19 cellular contexts compared by ENCODE assay signal in the genomic region with DNA sequence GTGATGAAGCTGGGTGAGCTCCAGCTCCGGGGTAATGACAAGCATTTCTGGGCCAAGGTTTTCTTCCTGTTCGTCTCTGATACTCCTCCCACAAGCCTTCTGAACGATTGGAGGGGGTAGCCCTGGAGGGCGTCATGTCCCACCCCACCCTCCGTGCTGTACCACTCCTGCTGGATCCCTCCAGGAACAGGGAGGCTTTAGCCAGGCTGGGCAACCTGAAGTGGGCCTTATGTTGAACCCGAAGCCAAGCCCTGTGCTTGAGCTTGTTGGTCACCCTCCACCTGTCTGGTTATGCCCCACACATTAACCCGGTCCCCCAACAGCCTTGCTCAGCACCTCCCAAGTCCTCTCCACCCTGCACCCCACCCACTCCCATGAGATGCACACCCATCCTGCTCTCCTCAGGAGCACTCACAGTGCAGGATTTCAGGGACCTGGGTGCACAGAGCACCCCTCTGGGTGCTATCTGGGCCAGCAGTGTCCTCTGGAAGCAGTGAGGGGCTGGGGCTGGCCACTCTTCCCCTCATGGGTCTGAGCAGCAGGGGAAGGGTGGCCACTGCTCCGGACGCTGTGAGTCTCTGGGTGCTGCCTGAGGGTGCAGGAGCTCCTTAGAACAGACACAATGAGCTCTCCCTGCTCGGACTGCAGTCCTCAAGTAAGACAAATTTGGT. TPM values are rescaled to one million over a fixed set of nuclear protein-coding genes. Genes with fewer than 3 reads are reported as not detected.
A peak's percentile ranks its signal among the peaks of the same experiment; 100 is the strongest.
DNase-seq lines count a peak whose midpoint lies in the region; ATAC-seq and TF ChIP-seq lines count a peak whose summit lies in the region.
"Had no signal": no experiment of that assay in that cellular context is flagged by ENCODE, and none has a peak within 500 bp of the region (broad histone marks: within the 10 kb centered on the region; RNA-seq: fewer than 3 reads in every experiment).

No MANE protein-coding gene starts in this region.

- H3K9ac ChIP-seq in MM.1S (ENCODE audit: low read length), result no peak overlapping the region
- H3K9ac ChIP-seq: BLaER1 treated with 17β-estradiol and CSF1 and Interleukin-3, amounts not matched to agents 10 nM and 100 nM had no signal

- H3K27me3 ChIP-seq in right atrium auricular region (no peaks in the 10 kb centered on the region), MM.1S (replicated peaks; ENCODE audit: insufficient read depth, low read length) (peaks cover 21% of the 10 kb centered on the region), sigmoid colon (no peaks in the 10 kb centered on the region)
- H3K27me3 ChIP-seq: BLaER1 treated with 17β-estradiol and CSF1 and Interleukin-3, amounts not matched to agents 10 nM and 100 nM; vagina had no signal

- TF ChIP-seq POLR2A in sigmoid colon (IDR thresholded peaks at IDR 0.05), result no peak

- CTCF ChIA-PET in HEK293T (lab: Yijun Ruan, JAX), result interaction anchor here (0.7 to 2.9 kb wide), 11 partner anchors 8 to 552 kb away, joined by 3 to 15 read pairs (median 4); no protein-coding TSS in a partner anchor

- POLR2A ChIA-PET in HEK293T (lab: Yijun Ruan, JAX), result no interaction called here

- H2AFZ ChIP-seq in MM.1S (ENCODE audit: low read length), result peak overlapping the region; percentile 61

- no peak for TF ChIP-seq CTCF in right atrium auricular region (IDR thresholded peaks at IDR 0.05)
- TF ChIP-seq CTCF in MM.1S (IDR thresholded peaks at IDR 0.05; ENCODE audit: low read length), result no peak
- TF ChIP-seq CTCF in sigmoid colon (IDR thresholded peaks at IDR 0.05), result no peak

- no peaks in the 10 kb centered on the region for H4K20me1 ChIP-seq in MM.1S (ENCODE audit: insufficient read depth, low read length)
- H4K20me1 ChIP-seq: BLaER1 treated with 17β-estradiol and CSF1 and Interleukin-3, amounts not matched to agents 10 nM and 100 nM had no signal

- peak; percentile 16 for ATAC-seq in Right ventricle myocardium superior (ENCODE audit: poor library complexity)
- peak; percentile 33 for ATAC-seq in esophagus mucosa
- no peak for ATAC-seq in GM19023 (IDR thresholded peaks at IDR 0.05; ENCODE audit: unreplicated experiment)

- H3K27ac ChIP-seq in right atrium auricular region (no peak overlapping the region), MM.1S (ENCODE audit: low read length) (no peak overlapping the region), sigmoid colon (no peak overlapping the region)
- H3K27ac ChIP-seq: BLaER1 treated with 17β-estradiol and CSF1 and Interleukin-3, amounts not matched to agents 10 nM and 100 nM; heart right ventricle; vagina; WERI-Rb-1 had no signal

- TF ChIP-seq EP300 in sigmoid colon (IDR thresholded peaks at IDR 0.05), result no peak

- H3K9me3 ChIP-seq in right atrium auricular region, result no peaks in the 10 kb centered on the region
- no peaks in the 10 kb centered on the region for H3K9me3 ChIP-seq in MM.1S (replicated peaks; ENCODE audit: insufficient read depth, low read length)
- no peaks in the 10 kb centered on the region for H3K9me3 ChIP-seq in sigmoid colon
- H3K9me3 ChIP-seq: BLaER1 treated with 17β-estradiol and CSF1 and Interleukin-3, amounts not matched to agents 10 nM and 100 nM; heart right ventricle; vagina had no signal

- no peak overlapping the region for H3K4me3 ChIP-seq in right atrium auricular region
- H3K4me3 ChIP-seq in MM.1S (ENCODE audit: low read length), result no peak overlapping the region
- no peak overlapping the region for H3K4me3 ChIP-seq in sigmoid colon
- H3K4me3 ChIP-seq: BLaER1 treated with 17β-estradiol and CSF1 and Interleukin-3, amounts not matched to agents 10 nM and 100 nM; heart right ventricle; lung; smooth muscle cell; vagina had no signal

- no peaks in the 10 kb centered on the region for H3K4me1 ChIP-seq in right atrium auricular region
- H3K4me1 ChIP-seq in MM.1S (ENCODE audit: low read length), result peaks cover 6% of the 10 kb centered on the region
- no peaks in the 10 kb centered on the region for H3K4me1 ChIP-seq in sigmoid colon
- H3K4me1 ChIP-seq: heart right ventricle had no signal

- intact Hi-C loops in Right ventricle myocardium superior (cut with DNase I) (loop anchor here (5.0 to 10.0 kb wide), 2 partner anchors 113 to 171 kb away; no protein-coding TSS in a partner anchor), sigmoid colon (cut with DNase I) (loop anchor here (2.0 to 5.0 kb wide), 2 partner anchors 116 to 171 kb away; no protein-coding TSS in a partner anchor)

- WGBS in sigmoid colon, 2 donors, result 53 to 68% methylated on average over 10 of the region's 10 CpGs

- H3K79me2 ChIP-seq in MM.1S (ENCODE audit: low read length), result no peaks in the 10 kb centered on the region

- DNase-seq in Right ventricle myocardium superior, result no peak
- DNase-seq in right atrium auricular region (ENCODE audit: low spot score), result no peak
- no peak for DNase-seq in MM.1S
- peak; percentile 53 for DNase-seq in sigmoid colon
- DNase-seq in NCI-H2029 treated with DMSO at 0.1 percent for 48 hours (lab: John Stamatoyannopoulos, UW), result no peak
- no peak for DNase-seq in HEK293T (ENCODE audit: extremely low spot score)

- no peaks in the 10 kb centered on the region for H3K9me2 ChIP-seq in MM.1S (replicated peaks; ENCODE audit: insufficient read depth, low read length)

- H3F3A ChIP-seq in MM.1S (ENCODE audit: insufficient read depth, low read length), result no peaks in the 10 kb centered on the region

- peak overlapping the region; percentile 27; the same call in 1 of the 2 replicates for H3K4me2 ChIP-seq in MM.1S (ENCODE audit: low read depth, low read length)
- H3K4me2 ChIP-seq: smooth muscle cell had no signal

- H3K36me3 ChIP-seq in right atrium auricular region (no peaks in the 10 kb centered on the region), MM.1S (replicated peaks; ENCODE audit: insufficient read depth, low read length) (no peaks in the 10 kb centered on the region), sigmoid colon (no peaks in the 10 kb centered on the region)
- H3K36me3 ChIP-seq: BLaER1 treated with 17β-estradiol and CSF1 and Interleukin-3, amounts not matched to agents 10 nM and 100 nM; heart right ventricle; vagina; WERI-Rb-1 had no signal

TF ChIP-seq in HEK293T, 16 proteins besides CTCF, POLR2A, EP300 and RAD21:
- TF ChIP-seq FOXM1 (IDR thresholded peaks at IDR 0.05; ENCODE audit: borderline replicate concordance) (no peak), LEF1 (IDR thresholded peaks at IDR 0.05; ENCODE audit: borderline replicate concordance) (no peak), FOXK2 (IDR thresholded peaks at IDR 0.05) (no peak), SUZ12 (IDR thresholded peaks at IDR 0.05) (no peak), BHLHE40 (IDR thresholded peaks at IDR 0.05; ENCODE audit: borderline replicate concordance) (no peak), L3MBTL2 (conservative IDR thresholded peaks at IDR 0.05) (no peak), FOXA1 (IDR thresholded peaks at IDR 0.05) (no peak), ZNF384 (IDR thresholded peaks at IDR 0.05) (no peak), ARNT (IDR thresholded peaks at IDR 0.05) (no peak), NFRKB (IDR thresholded peaks at IDR 0.05) (no peak), TARDBP (IDR thresholded peaks at IDR 0.05) (no peak), ELF4 (IDR thresholded peaks at IDR 0.05) (no peak), HDGF (IDR thresholded peaks at IDR 0.05; ENCODE audit: borderline replicate concordance) (no peak), CTBP1 (IDR thresholded peaks at IDR 0.05; ENCODE audit: borderline replicate concordance) (no peak)
- TF ChIP-seq, protein P1, sequence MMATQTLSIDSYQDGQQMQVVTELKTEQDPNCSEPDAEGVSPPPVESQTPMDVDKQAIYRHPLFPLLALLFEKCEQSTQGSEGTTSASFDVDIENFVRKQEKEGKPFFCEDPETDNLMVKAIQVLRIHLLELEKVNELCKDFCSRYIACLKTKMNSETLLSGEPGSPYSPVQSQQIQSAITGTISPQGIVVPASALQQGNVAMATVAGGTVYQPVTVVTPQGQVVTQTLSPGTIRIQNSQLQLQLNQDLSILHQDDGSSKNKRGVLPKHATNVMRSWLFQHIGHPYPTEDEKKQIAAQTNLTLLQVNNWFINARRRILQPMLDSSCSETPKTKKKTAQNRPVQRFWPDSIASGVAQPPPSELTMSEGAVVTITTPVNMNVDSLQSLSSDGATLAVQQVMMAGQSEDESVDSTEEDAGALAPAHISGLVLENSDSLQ (IDR thresholded peaks at IDR 0.05), result no peak

RNA-seq across cellular contexts. Expression of a gene that starts 6.8 kb away (rescaled TPM):
- total RNA-seq in Right ventricle myocardium superior (not detected), right atrium auricular region (not detected), esophagus mucosa (not detected), sigmoid colon (not detected)
- polyA plus RNA-seq in sigmoid colon, result not detected
- total RNA-seq: astrocyte; heart right ventricle; lung; myocyte; smooth muscle cell; subcutaneous adipose tissue; T-helper 1 cell treated with Interleukin-12 subunit alpha and Interleukin-12 subunit beta and Interleukin-4 antibody, amounts not matched to agents 30 ng/mL and 1 ng/mL, for 36 hours; vagina had no signal
- polyA plus RNA-seq: heart right ventricle, IgD-negative memory B cell, lung, smooth muscle cell had no signal

RNA-seq across cellular contexts. Expression of a gene that starts 36.6 kb away (rescaled TPM):
- total RNA-seq in Right ventricle myocardium superior, result not detected
- total RNA-seq in right atrium auricular region, result not detected
- total RNA-seq in esophagus mucosa, result not detected
- under 1 TPM in 1 of 4 donors, not detected in 3; 0.14 TPM for total RNA-seq in sigmoid colon
- polyA plus RNA-seq in sigmoid colon, result under 1 TPM in 1 of 3 donors, not detected in 2; 0.17 TPM
- total RNA-seq: heart right ventricle; subcutaneous adipose tissue; T-helper 1 cell treated with Interleukin-12 subunit alpha and Interleukin-12 subunit beta and Interleukin-4 antibody, amounts not matched to agents 30 ng/mL and 1 ng/mL, for 36 hours; vagina had no signal
- polyA plus RNA-seq: heart right ventricle, IgD-negative memory B cell had no signal

RNA-seq across cellular contexts. Expression of a gene that starts 39.3 kb away (rescaled TPM):
- total RNA-seq in Right ventricle myocardium superior (not detected), right atrium auricular region (not detected), esophagus mucosa (not detected), sigmoid colon (not detected)
- not detected for polyA plus RNA-seq in sigmoid colon
- total RNA-seq: astrocyte; heart right ventricle; lung; myocyte; smooth muscle cell; subcutaneous adipose tissue; T-helper 1 cell treated with Interleukin-12 subunit alpha and Interleukin-12 subunit beta and Interleukin-4 antibody, amounts not matched to agents 30 ng/mL and 1 ng/mL, for 36 hours; vagina had no signal
- polyA plus RNA-seq: heart right ventricle, IgD-negative memory B cell, lung, smooth muscle cell had no signal

RNA-seq across cellular contexts. Expression of a gene that starts 53.5 kb away (rescaled TPM):
- total RNA-seq in Right ventricle myocardium superior (not detected), right atrium auricular region (not detected), esophagus mucosa (not detected), sigmoid colon (not detected)
- polyA plus RNA-seq in sigmoid colon, result under 1 TPM in 2 of 3 donors, not detected in 1; 0.25 to 0.60 TPM
- total RNA-seq: smooth muscle cell, vagina had no signal
- polyA plus RNA-seq: IgD-negative memory B cell, smooth muscle cell had no signal

RNA-seq across cellular contexts. Expression of a gene that starts 57.5 kb away (rescaled TPM):
- total RNA-seq in Right ventricle myocardium superior, result not detected
- under 1 TPM in 1 of 2 donors, not detected in 1; 0.28 TPM for total RNA-seq in right atrium auricular region
- total RNA-seq in esophagus mucosa, result not detected
- not detected for total RNA-seq in sigmoid colon
- not detected for polyA plus RNA-seq in sigmoid colon
- total RNA-seq: astrocyte; heart right ventricle; lung; myocyte; subcutaneous adipose tissue; T-helper 1 cell treated with Interleukin-12 subunit alpha and Interleukin-12 subunit beta and Interleukin-4 antibody, amounts not matched to agents 30 ng/mL and 1 ng/mL, for 36 hours; vagina had no signal
- polyA plus RNA-seq: heart right ventricle, IgD-negative memory B cell, lung had no signal
